Comparison of ENCODE assay signal across 1 cellular context in the genomic region with DNA sequence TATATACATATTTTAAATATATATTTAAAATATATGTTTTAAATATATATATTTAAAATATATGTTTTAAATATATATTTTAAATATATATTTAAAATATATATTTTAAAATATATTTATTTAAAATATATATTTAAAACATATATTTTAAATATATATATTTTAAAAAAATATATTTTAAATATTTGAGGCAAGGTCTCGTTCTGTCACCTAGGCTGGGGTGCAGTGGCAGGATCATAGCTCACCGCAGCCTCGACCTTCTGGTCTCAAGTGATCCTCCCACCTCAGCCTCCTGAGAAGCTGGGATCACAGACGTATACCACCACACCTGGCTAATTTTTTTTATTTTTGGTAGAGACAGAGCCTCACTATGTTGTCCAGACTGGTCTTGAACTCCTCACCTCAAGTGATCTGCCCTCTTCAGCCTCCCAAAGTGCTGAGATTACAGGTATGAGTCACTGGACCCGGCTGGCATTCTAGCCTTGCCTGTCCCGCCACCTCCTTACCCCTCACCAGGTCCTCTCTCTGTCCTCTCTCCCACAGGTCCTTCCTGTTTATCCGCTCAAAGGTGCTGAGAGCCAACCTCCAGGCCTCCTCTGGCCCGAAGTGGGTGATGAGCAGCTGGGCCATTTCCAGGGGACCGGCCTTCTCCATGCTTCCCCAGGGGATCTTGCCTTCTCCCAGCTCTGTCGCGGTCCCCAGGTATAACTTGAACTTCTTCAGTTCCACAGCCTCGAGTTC.
TF ChIP-seq lines count a peak whose summit lies in the region.

No MANE protein-coding gene starts in this region.

TF ChIP-seq in HepG2, 621 proteins besides CTCF, POLR2A, EP300 and RAD21:
- TF ChIP-seq ZNF556 (CRISPR knock-in tag; IDR thresholded peaks at IDR 0.05; ENCODE audit: borderline replicate concordance) (no peak), NPAS2 (CRISPR knock-in tag; IDR thresholded peaks at IDR 0.05; ENCODE audit: borderline replicate concordance) (no peak), GATA4 (IDR thresholded peaks at IDR 0.05; ENCODE audit: borderline replicate concordance, low read depth) (no peak), PLRG1 (conservative IDR thresholded peaks at IDR 0.05) (no peak), ARHGAP35 (CRISPR knock-in tag; IDR thresholded peaks at IDR 0.05; ENCODE audit: borderline replicate concordance) (no peak), BRD4 (CRISPR knock-in tag; IDR thresholded peaks at IDR 0.05) (no peak), TSC22D2 (CRISPR knock-in tag; IDR thresholded peaks at IDR 0.05; ENCODE audit: borderline replicate concordance) (no peak), KDM5A (IDR thresholded peaks at IDR 0.05; ENCODE audit: borderline replicate concordance, low read length) (no peak), NCOA1 (CRISPR knock-in tag; IDR thresholded peaks at IDR 0.05) (no peak), ZNF800 (CRISPR knock-in tag; IDR thresholded peaks at IDR 0.05) (no peak), ISX (CRISPR knock-in tag; conservative IDR thresholded peaks at IDR 0.05) (no peak), ZNF614 (CRISPR knock-in tag; IDR thresholded peaks at IDR 0.05; ENCODE audit: borderline replicate concordance) (no peak), ZKSCAN5 (CRISPR knock-in tag; IDR thresholded peaks at IDR 0.05) (no peak), ZNF547 (CRISPR knock-in tag; IDR thresholded peaks at IDR 0.05) (no peak), RFX3 (CRISPR knock-in tag; IDR thresholded peaks at IDR 0.05) (no peak), KDM6A (CRISPR knock-in tag; IDR thresholded peaks at IDR 0.05; ENCODE audit: low read depth) (no peak), ATAD3A (CRISPR knock-in tag; IDR thresholded peaks at IDR 0.05) (no peak), NFYB (CRISPR knock-in tag; IDR thresholded peaks at IDR 0.05) (no peak), REL (CRISPR knock-in tag; conservative IDR thresholded peaks at IDR 0.05) (no peak)
- TF ChIP-seq, protein P1, sequence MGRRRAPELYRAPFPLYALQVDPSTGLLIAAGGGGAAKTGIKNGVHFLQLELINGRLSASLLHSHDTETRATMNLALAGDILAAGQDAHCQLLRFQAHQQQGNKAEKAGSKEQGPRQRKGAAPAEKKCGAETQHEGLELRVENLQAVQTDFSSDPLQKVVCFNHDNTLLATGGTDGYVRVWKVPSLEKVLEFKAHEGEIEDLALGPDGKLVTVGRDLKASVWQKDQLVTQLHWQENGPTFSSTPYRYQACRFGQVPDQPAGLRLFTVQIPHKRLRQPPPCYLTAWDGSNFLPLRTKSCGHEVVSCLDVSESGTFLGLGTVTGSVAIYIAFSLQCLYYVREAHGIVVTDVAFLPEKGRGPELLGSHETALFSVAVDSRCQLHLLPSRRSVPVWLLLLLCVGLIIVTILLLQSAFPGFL (CRISPR knock-in tag; IDR thresholded peaks at IDR 0.05) = no peak
